Comparison of ENCODE assay signal across 24 cellular contexts in genomic region chr12:78764913-78765312, GRCh38.
"Had no signal": no experiment of that assay in that cellular context is flagged by ENCODE, and none has a peak within 500 bp of the region (broad histone marks: within the 10 kb centered on the region; RNA-seq: fewer than 3 reads in every experiment).

No MANE protein-coding gene starts in this region.

- H3K4me1 ChIP-seq: colonic mucosa, esophagus squamous epithelium, gastrocnemius medialis, heart right ventricle, left lung, lower lobe of right lung had no signal

- H3K27ac ChIP-seq: colonic mucosa, dorsolateral prefrontal cortex, epithelial cell of prostate, esophagus squamous epithelium, gastrocnemius medialis, heart right ventricle, left lung, lower lobe of right lung had no signal

- H3K36me3 ChIP-seq: colonic mucosa, esophagus squamous epithelium, gastrocnemius medialis, heart right ventricle, left lung, lower lobe of right lung had no signal

- FAIRE-seq: keratinocyte had no signal

- ATAC-seq: esophagus mucosa, gastrocnemius medialis, heart right ventricle, left cardiac atrium, left lung, left ventricle myocardium superior, lower lobe of right lung, mucosa of descending colon had no signal

- H3K27me3 ChIP-seq: colonic mucosa, dorsolateral prefrontal cortex, esophagus squamous epithelium, gastrocnemius medialis, heart right ventricle, left lung had no signal

- H3K9me3 ChIP-seq: colonic mucosa, esophagus squamous epithelium, gastrocnemius medialis, lower lobe of right lung, mucosa of descending colon had no signal

- H3K4me3 ChIP-seq: colonic mucosa, dorsolateral prefrontal cortex, esophagus squamous epithelium, gastrocnemius medialis, heart right ventricle, left lung, lower lobe of right lung, mucosa of descending colon had no signal

- DNase-seq: colonic mucosa; dermis blood vessel endothelial cell; dorsolateral prefrontal cortex; effector CD4-positive, alpha-beta T cell; effector memory CD4-positive, alpha-beta T cell; erythroblast; esophagus squamous epithelium; foreskin fibroblast; foreskin melanocyte; gastrocnemius medialis; glutamatergic neuron; head of caudate nucleus; heart right ventricle; hippocampal formation; left cardiac atrium; left lung; left ventricle myocardium superior; lower lobe of right lung; mesenchymal stem cell; mucosa of descending colon; naive B cell had no signal
